In the genomic region with DNA sequence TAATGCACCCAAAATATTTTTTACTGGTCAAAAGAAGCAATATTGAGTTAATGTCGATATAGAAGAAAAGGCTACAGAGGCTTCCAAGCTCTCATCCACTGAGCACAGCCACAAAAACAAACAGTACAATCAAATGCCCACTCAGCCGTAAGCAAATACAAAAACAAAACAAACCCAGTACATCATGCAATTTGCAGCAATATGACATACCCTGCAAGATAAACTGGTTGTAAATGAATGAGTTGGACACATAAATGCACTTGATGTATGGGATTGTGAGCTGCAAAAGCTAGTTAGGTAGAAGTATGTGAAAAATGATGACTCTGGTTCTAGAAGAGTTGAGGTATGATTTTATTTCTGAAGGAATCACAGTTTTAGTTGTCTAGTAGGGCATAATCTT, we compare ENCODE assay signal across 9 cellular contexts.
A peak's percentile ranks its signal among the peaks of the same experiment; 100 is the strongest.
DNase-seq lines count a peak whose midpoint lies in the region; ATAC-seq and TF ChIP-seq lines count a peak whose summit lies in the region.
"Had no signal": no experiment of that assay in that cellular context is flagged by ENCODE, and none has a peak within 500 bp of the region (broad histone marks: within the 10 kb centered on the region; RNA-seq: fewer than 3 reads in every experiment).

No MANE protein-coding gene starts in this region.

- H3K4me1 Mint-ChIP-seq in activated CD8-positive, alpha-beta T cell treated with anti-CD3 and anti-CD28 coated beads for 36 hours (ENCODE audit: low read depth): peaks cover 60% of the 10 kb centered on the region

- H3K4me3 Mint-ChIP-seq in activated CD8-positive, alpha-beta T cell treated with anti-CD3 and anti-CD28 coated beads for 36 hours: peak overlapping the region; percentile 94

- H3K9me3 ChIP-seq in left ventricle myocardium inferior (replicated peaks) (no peaks in the 10 kb centered on the region), lower lobe of right lung (no peaks in the 10 kb centered on the region), upper lobe of right lung (no peaks in the 10 kb centered on the region)

- H3K27ac Mint-ChIP-seq in activated CD8-positive, alpha-beta T cell treated with anti-CD3 and anti-CD28 coated beads for 36 hours: peak overlapping the region; percentile 51

- H3K4me1 ChIP-seq in left ventricle myocardium inferior: peaks cover 75% of the 10 kb centered on the region
- H3K4me1 ChIP-seq in lower lobe of right lung: peaks cover 30% of the 10 kb centered on the region
- peaks cover 39% of the 10 kb centered on the region for H3K4me1 ChIP-seq in upper lobe of right lung

- CTCF ChIA-PET in activated CD8-positive, alpha-beta T cell treated with anti-CD3 and anti-CD28 coated beads for 36 hours (lab: Charles Lee): interaction anchor here (0.9 to 3.9 kb wide), 3 partner anchors 52 to 96 kb away, joined by 3 to 15 read pairs (median 3); no protein-coding TSS in a partner anchor

- DNase-seq in left ventricle myocardium inferior: no peak
- no peak for DNase-seq in left ventricle myocardium superior
- no peak for DNase-seq in activated CD8-positive, alpha-beta T cell treated with anti-CD3 and anti-CD28 coated beads for 36 hours
- no peak for DNase-seq in lower lobe of right lung
- DNase-seq in upper lobe of right lung: no peak
- no peak for DNase-seq in kidney glomerular epithelial cell (lab: John Stamatoyannopoulos, UW)
- DNase-seq in HUDEP-2 (lab: John Stamatoyannopoulos, UW; ENCODE audit: unreplicated experiment in 76 of 76): no peak
- DNase-seq in amygdala (lab: John Stamatoyannopoulos, UW): no peak

- no peaks in the 10 kb centered on the region for H3K9me3 Mint-ChIP-seq in activated CD8-positive, alpha-beta T cell treated with anti-CD3 and anti-CD28 coated beads for 36 hours
- H3K9me3 Mint-ChIP-seq: CD14-positive monocyte had no signal

- POLR2A ChIA-PET in activated CD8-positive, alpha-beta T cell treated with anti-CD3 and anti-CD28 coated beads for 36 hours (lab: Charles Lee): no interaction called here

- H3K27ac ChIP-seq in left ventricle myocardium inferior (replicated peaks) (peak overlapping the region; percentile 97), lower lobe of right lung (peak overlapping the region; percentile 98), upper lobe of right lung (peak overlapping the region; percentile 96)

- H3K36me3 ChIP-seq in left ventricle myocardium inferior (no peaks in the 10 kb centered on the region), lower lobe of right lung (no peaks in the 10 kb centered on the region), upper lobe of right lung (no peaks in the 10 kb centered on the region)

- TF ChIP-seq CTCF in left ventricle myocardium inferior (IDR thresholded peaks at IDR 0.05; ENCODE audit: borderline replicate concordance) (no peak), lower lobe of right lung (IDR thresholded peaks at IDR 0.05) (no peak), upper lobe of right lung (IDR thresholded peaks at IDR 0.05) (no peak)
- TF ChIP-seq CTCF in activated CD8-positive, alpha-beta T cell treated with anti-CD3 and anti-CD28 coated beads for 36 hours (IDR thresholded peaks at IDR 0.05): no peak

- H3K27me3 Mint-ChIP-seq in activated CD8-positive, alpha-beta T cell treated with anti-CD3 and anti-CD28 coated beads for 36 hours: no peaks in the 10 kb centered on the region

- intact Hi-C loops in left ventricle myocardium inferior (cut with micrococcal nuclease) (no loop called here), left ventricle myocardium superior (cut with micrococcal nuclease) (no loop called here), lower lobe of right lung (cut with DNase I) (no loop called here), upper lobe of right lung (cut with DNase I) (no loop called here)
- intact Hi-C loops in activated CD8-positive, alpha-beta T cell treated with anti-CD3 and anti-CD28 coated beads for 36 hours (cut with micrococcal nuclease): no loop called here

- no peaks in the 10 kb centered on the region for H3K36me3 Mint-ChIP-seq in activated CD8-positive, alpha-beta T cell treated with anti-CD3 and anti-CD28 coated beads for 36 hours (ENCODE audit: low read depth)

- H3K27me3 ChIP-seq in left ventricle myocardium inferior (ENCODE audit: low read depth) (no peaks in the 10 kb centered on the region), lower lobe of right lung (ENCODE audit: low read depth) (no peaks in the 10 kb centered on the region), upper lobe of right lung (no peaks in the 10 kb centered on the region)

- ATAC-seq in left ventricle myocardium superior (no peak), lower lobe of right lung (no peak), upper lobe of right lung (no peak)
- ATAC-seq in activated CD8-positive, alpha-beta T cell treated with anti-CD3 and anti-CD28 coated beads for 36 hours: no peak

- H3K4me3 ChIP-seq in left ventricle myocardium inferior (peak overlapping the region; percentile 88), lower lobe of right lung (peak overlapping the region; percentile 87), upper lobe of right lung (no peak overlapping the region)
